ENCODE assay signal across 9 cellular contexts in the genomic region with DNA sequence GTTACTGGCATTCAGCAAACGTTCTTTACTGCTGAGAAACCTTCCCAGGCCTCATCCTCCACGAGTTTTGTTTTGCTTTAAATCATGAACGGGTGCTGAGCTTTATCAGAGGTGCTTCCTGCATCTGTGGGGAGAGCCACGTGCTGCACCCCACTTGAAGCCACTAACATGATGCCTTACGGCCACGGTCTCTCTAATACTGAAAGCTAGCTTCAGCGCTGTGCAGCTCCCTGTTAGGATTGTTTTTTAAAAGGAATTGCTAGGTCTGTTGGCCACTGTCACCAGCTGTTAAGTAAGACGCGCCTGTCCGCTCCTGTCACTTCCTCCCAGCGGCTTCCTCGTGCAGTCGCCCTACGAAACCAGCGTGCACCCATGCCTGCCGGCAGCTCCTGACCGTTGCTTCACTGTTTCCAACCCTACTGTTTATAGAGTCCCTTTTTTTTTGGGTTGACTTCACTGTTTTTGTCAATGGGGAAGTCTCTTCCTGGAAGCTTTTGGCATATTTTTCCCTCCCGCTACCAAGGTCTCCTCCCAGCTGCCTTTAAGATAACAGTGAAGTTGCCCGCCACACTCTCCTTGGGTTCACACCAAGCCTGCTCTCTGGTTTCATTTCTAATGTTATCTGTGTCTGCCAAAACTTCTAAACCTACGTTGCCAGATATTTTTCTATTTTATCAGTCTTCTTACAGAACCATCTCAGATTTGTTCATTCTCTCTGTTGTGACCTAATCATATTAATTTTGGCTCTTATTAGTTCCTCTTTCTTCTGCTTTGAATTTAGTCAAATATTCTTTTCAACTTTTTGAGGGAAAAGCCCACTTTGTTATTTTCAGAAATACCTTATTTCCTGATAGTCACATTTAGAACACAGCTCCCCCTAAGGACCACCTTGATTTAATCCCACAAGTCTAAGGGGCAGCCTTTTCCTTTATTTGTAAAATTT. TPM values are rescaled to one million over a fixed set of nuclear protein-coding genes. Genes with fewer than 3 reads are reported as not detected.
DNase-seq lines count a peak whose midpoint lies in the region; ATAC-seq, FAIRE-seq and TF ChIP-seq lines count a peak whose summit lies in the region.
"Had no signal": no experiment of that assay in that cellular context is flagged by ENCODE, and none has a peak within 500 bp of the region (broad histone marks: within the 10 kb centered on the region; RNA-seq: fewer than 3 reads in every experiment).

No MANE protein-coding gene starts in this region.

- TF ChIP-seq POLR2A in H54 (IDR thresholded peaks at IDR 0.05; ENCODE audit: low read depth, low read length), result no peak

- intact Hi-C loops in posterior vena cava (cut with DNase I), result no loop called here

- DNase-seq in HUDEP-2 (lab: John Stamatoyannopoulos, UW; ENCODE audit: unreplicated experiment in 76 of 76) (peak in 56 of 76 experiments; percentile 3 to 75 (median 28)), choroid plexus epithelial cell (ENCODE audit: low read depth) (no peak), posterior vena cava (ENCODE audit: low spot score) (peak; percentile 93), NCI-H82 (lab: John Stamatoyannopoulos, UW) (no peak), GOT3 (lab: John Stamatoyannopoulos, UW) (no peak), NCI-H345 treated with DMSO at 0.1 percent for 48 hours (lab: John Stamatoyannopoulos, UW; ENCODE audit: unreplicated experiment) (no peak), H54 (ENCODE audit: insufficient read length, low spot score) (no peak)

- peak; percentile 19 for TF ChIP-seq CTCF in choroid plexus epithelial cell (conservative IDR thresholded peaks at IDR 0.05; ENCODE audit: low read depth, low read length)

- H3K4me3 ChIP-seq in choroid plexus epithelial cell (ENCODE audit: low read depth, low read length), result no peak overlapping the region

- ATAC-seq in GM19397 (IDR thresholded peaks at IDR 0.05; ENCODE audit: unreplicated experiment), result peak; percentile 35

- FAIRE-seq in H54 (lab: Jason Lieb, UNC), result no peak

RNA-seq across cellular contexts. Expression of a gene that starts 20.2 kb away (rescaled TPM):
- total RNA-seq in posterior vena cava, result 10 to 100 TPM; 30.8 to 36.9 TPM

RNA-seq across cellular contexts. Expression of a gene that starts 58.3 kb away (rescaled TPM):
- total RNA-seq in posterior vena cava, result under 1 TPM; 0.10 to 0.19 TPM
- total RNA-seq: glomerular endothelial cell had no signal

Comparison
In these comparisons a context has a peak if more than half of its experiments do, and no peak if none do; other contexts are left out.
1. DNase-seq: peak in HUDEP-2 (56 of 76) and posterior vena cava (single experiment); none in choroid plexus epithelial cell (single experiment), NCI-H82 (single experiment), GOT3 (single experiment), NCI-H345 treated with DMSO at 0.1 percent for 48 hours (single experiment) and H54 (single experiment).